Comparison of ENCODE assay signal across 14 cellular contexts in genomic region chr10:75228278-75228677, GRCh38. TPM values are rescaled to one million over a fixed set of nuclear protein-coding genes. Genes with fewer than 3 reads are reported as not detected.
A peak's percentile ranks its signal among the peaks of the same experiment; 100 is the strongest.
DNase-seq lines count a peak whose midpoint lies in the region; ATAC-seq, FAIRE-seq and TF ChIP-seq lines count a peak whose summit lies in the region.
"Had no signal": no experiment of that assay in that cellular context is flagged by ENCODE, and none has a peak within 500 bp of the region (broad histone marks: within the 10 kb centered on the region; RNA-seq: fewer than 3 reads in every experiment).

No MANE protein-coding gene starts in this region.

- H3K23me2 ChIP-seq in H1 (ENCODE audit: low read depth, low read length), result no peaks in the 10 kb centered on the region

- H2AFZ ChIP-seq in H1 (ENCODE audit: low read length), result no peak overlapping the region

- H3K36me3 Mint-ChIP-seq in CD4-positive, alpha-beta memory T cell, result peaks cover 38 to 79% of the 10 kb centered on the region in 2 donors
- peaks cover 4% of the 10 kb centered on the region for H3K36me3 Mint-ChIP-seq in IgD-negative memory B cell

- peak overlapping the region; percentile 63 to 93 (median 85) for H3K27ac Mint-ChIP-seq in CD4-positive, alpha-beta memory T cell
- H3K27ac Mint-ChIP-seq in IgD-negative memory B cell, result peak overlapping the region; percentile 43 to 90 (median 61)

- TF ChIP-seq CTCF in H1 (IDR thresholded peaks at IDR 0.05; ENCODE audit: control extremely low read depth in 1 of 3, insufficient read depth in 1 of 3, low read depth in 1 of 3, low read length in 3 of 3) (no peak), psoas muscle (IDR thresholded peaks at IDR 0.05) (no peak)

- peaks cover 33 to 67% (median 46%) of the 10 kb centered on the region in 4 donors for H3K4me1 Mint-ChIP-seq in CD4-positive, alpha-beta memory T cell
- peaks cover 26 to 38% (median 26%) of the 10 kb centered on the region in 3 donors for H3K4me1 Mint-ChIP-seq in IgD-negative memory B cell

- H3K4me3 ChIP-seq in CD4-positive, alpha-beta memory T cell (ENCODE audit: low read length in 2 of 2), result no peak overlapping the region
- H3K4me3 ChIP-seq in H1 (ENCODE audit: extremely low read depth in 1 of 4, insufficient read depth in 2 of 4, low read depth in 3 of 4, low read length in 4 of 4) (no peak overlapping the region), psoas muscle (peak overlapping the region; percentile 19)

- no peak for TF ChIP-seq EP300 in H1 (IDR thresholded peaks at IDR 0.05; ENCODE audit: borderline replicate concordance in 1 of 2, low read depth in 2 of 2, low read length in 2 of 2)

- FAIRE-seq in H1 (lab: Jason Lieb, UNC), result no peak
- FAIRE-seq: H54, islet of Langerhans had no signal

- peak in 1 of 5 donors; percentile 27 for DNase-seq in CD4-positive, alpha-beta memory T cell
- DNase-seq in H1 (ENCODE audit: low read depth in 1 of 2, low spot score in 2 of 2), result no peak
- no peak for DNase-seq in psoas muscle
- no peak for DNase-seq in NCI-H2107 (lab: John Stamatoyannopoulos, UW)
- no peak for DNase-seq in NCI-H510A treated with DMSO at 0.1 percent for 48 hours (lab: John Stamatoyannopoulos, UW)
- DNase-seq in iPS-NIHi7 (ENCODE audit: extremely low spot score), result no peak
- DNase-seq: activated T-cell treated with anti-CD3 and anti-CD28 coated beads, Interleukin-2, amount 50 U/mL, for 4 hours; Kasumi-1; NCI-H2171 had no signal

- no peak overlapping the region for H2BK12ac ChIP-seq in H1 (ENCODE audit: low read depth, low read length)

- no peak overlapping the region for H2BK20ac ChIP-seq in H1 (ENCODE audit: low read length)

- H3K23ac ChIP-seq in H1 (ENCODE audit: insufficient read length), result no peak overlapping the region

- no peak overlapping the region for H4K8ac ChIP-seq in H1 (ENCODE audit: extremely low read depth, insufficient read depth, low read length)

- no peak overlapping the region for H3K18ac ChIP-seq in H1 (ENCODE audit: extremely low read depth, low read length)

- peak overlapping the region; percentile 5 for H3K27ac ChIP-seq in CD4-positive, alpha-beta memory T cell (ENCODE audit: low read depth, low read length)
- H3K27ac ChIP-seq in H1 (ENCODE audit: low read depth, low read length) (no peak overlapping the region), psoas muscle (peak overlapping the region; percentile 91)
- H3K27ac ChIP-seq: neutrophil had no signal

- no peak overlapping the region for H3K4me3 Mint-ChIP-seq in CD4-positive, alpha-beta memory T cell
- H3K4me3 Mint-ChIP-seq in IgD-negative memory B cell, result no peak overlapping the region
- H3K4me3 Mint-ChIP-seq: activated T-cell treated with anti-CD3 and anti-CD28 coated beads, Interleukin-2, amount 50 U/mL, for 4 hours had no signal

- no peak overlapping the region for H3K14ac ChIP-seq in H1 (ENCODE audit: insufficient read length)

- H3K4me2 ChIP-seq in H1 (ENCODE audit: insufficient read depth in 1 of 2, low read depth in 2 of 2, low read length in 2 of 2), result no peak overlapping the region

- no peak overlapping the region for H2BK15ac ChIP-seq in H1 (ENCODE audit: low read length)

- TF ChIP-seq RAD21 in H1 (IDR thresholded peaks at IDR 0.05 in 1 of 2, conservative IDR thresholded peaks at IDR 0.05 in 1 of 2; ENCODE audit: low read depth in 2 of 2, low read length in 2 of 2), result no peak

- no peak overlapping the region for H3K56ac ChIP-seq in H1 (replicated peaks; ENCODE audit: insufficient read length, low read depth, low read length)

- H4K20me1 ChIP-seq in H1 (replicated peaks in 1 of 2; ENCODE audit: control insufficient read depth in 1 of 2, insufficient read depth in 2 of 2, low read length in 2 of 2), result peaks cover 3 to 12% of the 10 kb centered on the region in 2 experiments

- no peak overlapping the region for H3K4ac ChIP-seq in H1 (replicated peaks; ENCODE audit: insufficient read length, low read depth, low read length)

- CTCF ChIA-PET in CD4-positive, alpha-beta memory T cell (lab: Charles Lee; ENCODE audit: partially characterized antibody), result interaction anchor here (0.9 to 17.8 kb wide), 5 partner anchors 8 to 41 kb away, joined by 3 to 399 read pairs (median 13); partner anchors contain the start of genes COMTD1 and VDAC2
- CTCF ChIA-PET in H1 (lab: Charles Lee; ENCODE audit: partially characterized antibody), result interaction anchor here (0.6 to 18.9 kb wide), 10 partner anchors 10 to 998 kb away, joined by 3 to 209 read pairs (median 4); partner anchors contain the start of gene VDAC2

- H2BK5ac ChIP-seq in H1 (ENCODE audit: low read depth, low read length), result peak overlapping the region; percentile 82; the same call in 1 of the 2 replicates

- no peak overlapping the region for H4K91ac ChIP-seq in H1 (replicated peaks; ENCODE audit: insufficient read length, low read length)

- POLR2A ChIA-PET in CD4-positive, alpha-beta memory T cell (lab: Charles Lee; ENCODE audit: partially characterized antibody), result interaction anchor here (15.2 kb wide), 1 partner anchor 16 kb away, joined by 284 read pairs; the partner anchor contains the start of gene VDAC2
- POLR2A ChIA-PET in H1 (lab: Charles Lee; ENCODE audit: partially characterized antibody), result interaction anchor here (1.9 to 27.6 kb wide), 3 partner anchors 8 to 33 kb away, joined by 5 to 801 read pairs (median 79); partner anchors contain the start of gene VDAC2

- ATAC-seq in psoas muscle (no peak), esophagus mucosa (no peak)
- ATAC-seq: activated T-cell treated with anti-CD3 and anti-CD28 coated beads, Interleukin-2, amount 50 U/mL, for 4 hours had no signal

- no peaks in the 10 kb centered on the region for H3K27me3 Mint-ChIP-seq in CD4-positive, alpha-beta memory T cell
- no peaks in the 10 kb centered on the region for H3K27me3 Mint-ChIP-seq in IgD-negative memory B cell

- no peak overlapping the region for H3K9ac ChIP-seq in H1 (replicated peaks in 1 of 4; ENCODE audit: extremely low read depth in 1 of 4, low read depth in 3 of 4, low read length in 3 of 4)

- H3K9me3 Mint-ChIP-seq in CD4-positive, alpha-beta memory T cell, result no peaks in the 10 kb centered on the region
- H3K9me3 Mint-ChIP-seq in IgD-negative memory B cell, result no peaks in the 10 kb centered on the region
- H3K9me3 Mint-ChIP-seq: activated T-cell treated with anti-CD3 and anti-CD28 coated beads, Interleukin-2, amount 50 U/mL, for 4 hours had no signal

- intact Hi-C loops in CD4-positive, alpha-beta memory T cell (cut with micrococcal nuclease), result no loop called here
- intact Hi-C loops in psoas muscle (cut with DNase I), result no loop called here

- H4K5ac ChIP-seq in H1 (ENCODE audit: insufficient read length, low read depth, low read length), result no peak overlapping the region

- H3K79me1 ChIP-seq in H1 (ENCODE audit: low read depth, low read length), result peaks cover 4% of the 10 kb centered on the region; the same call in 1 of the 2 replicates

- H2AK5ac ChIP-seq in H1 (ENCODE audit: low read depth, low read length), result no peak overlapping the region

- no peak overlapping the region for H2BK120ac ChIP-seq in H1 (replicated peaks; ENCODE audit: low read depth, low read length)

- peaks cover 47% of the 10 kb centered on the region for H3K4me1 ChIP-seq in CD4-positive, alpha-beta memory T cell (ENCODE audit: insufficient read depth, low read length)
- H3K4me1 ChIP-seq in H1 (replicated peaks in 1 of 4; ENCODE audit: control insufficient read depth in 3 of 4, insufficient read depth in 4 of 4, low read length in 3 of 4), result peaks cover 14 to 34% (median 31%) of the 10 kb centered on the region in 4 experiments
- H3K4me1 ChIP-seq in psoas muscle, result peaks cover 70% of the 10 kb centered on the region

- H3K27me3 ChIP-seq in CD4-positive, alpha-beta memory T cell (ENCODE audit: insufficient read depth, low read length), result no peaks in the 10 kb centered on the region
- no peaks in the 10 kb centered on the region for H3K27me3 ChIP-seq in H1 (replicated peaks in 1 of 4; ENCODE audit: control insufficient read depth in 3 of 4, extremely low read depth in 1 of 4, insufficient read depth in 3 of 4, low read length in 3 of 4)
- no peaks in the 10 kb centered on the region for H3K27me3 ChIP-seq in psoas muscle (ENCODE audit: insufficient read depth in 3 of 3, low read length in 2 of 3)
- H3K27me3 ChIP-seq: neutrophil had no signal

- peaks cover 24% of the 10 kb centered on the region for H3K36me3 ChIP-seq in CD4-positive, alpha-beta memory T cell (ENCODE audit: insufficient read depth, low read length)
- H3K36me3 ChIP-seq in H1 (ENCODE audit: control insufficient read depth in 2 of 4, insufficient read depth in 4 of 4, low read length in 3 of 4) (peaks cover 18 to 71% (median 28%) of the 10 kb centered on the region in 4 experiments), psoas muscle (ENCODE audit: insufficient read depth in 1 of 2, low read depth in 1 of 2) (peaks cover 19 to 77% of the 10 kb centered on the region in 2 donors)

- H3K79me2 ChIP-seq in H1 (ENCODE audit: control insufficient read depth in 1 of 2, insufficient read depth in 2 of 2, low read length in 2 of 2), result peaks cover 6 to 59% of the 10 kb centered on the region in 2 experiments

- no peak for TF ChIP-seq POLR2A in H1 (IDR thresholded peaks at IDR 0.05; ENCODE audit: control extremely low read depth in 1 of 2, low read depth in 2 of 2, low read length in 2 of 2)

- H3K9me3 ChIP-seq in CD4-positive, alpha-beta memory T cell (ENCODE audit: control insufficient read depth in 1 of 2, low read length in 2 of 2), result no peaks in the 10 kb centered on the region
- no peaks in the 10 kb centered on the region for H3K9me3 ChIP-seq in H1 (ENCODE audit: insufficient read depth in 2 of 2, low read depth in 1 of 2, low read length in 1 of 2)
- H3K9me3 ChIP-seq in psoas muscle, result no peaks in the 10 kb centered on the region
- H3K9me3 ChIP-seq: neutrophil had no signal

- 93% methylated on average over 3 of the region's 3 CpGs; no CpG with 5 or more reads in 1 of the 2 experiments for WGBS in H1 (ENCODE audit: extremely low coverage in 1 of 2, insufficient coverage in 1 of 2, insufficient read length in 1 of 2, insufficient replicate concordance in 2 of 2, low coverage in 1 of 2, low lambda C conversion rate in 2 of 2, missing lambda C conversion rate in 1 of 2), 2 experiments
- 78 to 88% (median 84%) methylated on average over 3 of the region's 3 CpGs for WGBS in psoas muscle, 3 donors

RNA-seq across cellular contexts. Expression of gene COMTD1, which starts 7.5 kb away (rescaled TPM):
- total RNA-seq in CD4-positive, alpha-beta memory T cell, result 10 to 100 TPM; 12.7 to 15.4 TPM
- 10 to 100 TPM; 22.3 TPM for polyA plus RNA-seq in CD4-positive, alpha-beta memory T cell
- 8.5 TPM for polyA plus RNA-seq in IgD-negative memory B cell
- total RNA-seq in H1 (2021; fragmentation: NEBNext Ultra II Directional; extraction: Animal tissue kit (Norgen Biotek cat#: 25700)), result 31.9 and 32.5 TPM in 2 replicates
- 42.4 and 59.4 TPM in 2 replicates for polyA plus RNA-seq in H1 (2011; rRNA removed)
- 39.1 TPM for polyA plus RNA-seq in H1 (2011; cell fraction: cytosol; rRNA removed)
- 70.0 TPM for polyA plus RNA-seq in H1 (2011; cell fraction: nucleus; rRNA removed)
- polyA plus RNA-seq in H1 (2012, experiment 1 of 2), result 26.0 to 34.8 TPM (median 30.2 TPM) in 4 replicates
- 26.7 TPM for polyA plus RNA-seq in H1 (2012, experiment 2 of 2)
- 46.2 TPM for polyA plus RNA-seq in H1 (2013, experiment 1 of 2)
- polyA plus RNA-seq in H1 (2013, experiment 2 of 2), result 41.3 TPM
- polyA minus RNA-seq in H1 (2011; rRNA and poly(A)+ RNA removed), result 2.0 and 2.8 TPM in 2 replicates
- polyA minus RNA-seq in H1 (2011; cell fraction: cytosol; rRNA and poly(A)+ RNA removed), result 12.6 TPM
- 10.9 TPM for polyA minus RNA-seq in H1 (2011; cell fraction: nucleus; rRNA and poly(A)+ RNA removed)
- total RNA-seq in psoas muscle, result 10 to 100 TPM; 15.2 to 38.8 (median 21.2) TPM
- 10 to 100 TPM in 2 of 3 donors, 1 to 10 TPM in 1; 5.8 to 54.7 (median 49.3) TPM for polyA plus RNA-seq in psoas muscle
- 106 TPM for total RNA-seq in esophagus mucosa

RNA-seq across cellular contexts. Expression of gene VDAC2, which starts 17.7 kb away (rescaled TPM):
- 10 to 100 TPM; 76.9 to 79.0 TPM for total RNA-seq in CD4-positive, alpha-beta memory T cell
- 100 to 1,000 TPM; 149 to 192 TPM for polyA plus RNA-seq in CD4-positive, alpha-beta memory T cell
- 134 TPM for polyA plus RNA-seq in IgD-negative memory B cell
- 284 and 287 TPM in 2 replicates for total RNA-seq in H1 (2021; fragmentation: NEBNext Ultra II Directional; extraction: Animal tissue kit (Norgen Biotek cat#: 25700))
- 61.8 and 89.8 TPM in 2 replicates for polyA plus RNA-seq in H1 (2011; rRNA removed)
- 96.8 TPM for polyA plus RNA-seq in H1 (2011; cell fraction: cytosol; rRNA removed)
- polyA plus RNA-seq in H1 (2011; cell fraction: nucleus; rRNA removed), result 39.8 TPM
- 219 to 342 TPM (median 230 TPM) in 4 replicates for polyA plus RNA-seq in H1 (2012, experiment 1 of 2)
- polyA plus RNA-seq in H1 (2012, experiment 2 of 2), result 112 TPM
- 194 TPM for polyA plus RNA-seq in H1 (2013, experiment 1 of 2)
- polyA plus RNA-seq in H1 (2013, experiment 2 of 2), result 189 TPM
- polyA minus RNA-seq in H1 (2011; rRNA and poly(A)+ RNA removed), result 57.0 and 61.8 TPM in 2 replicates
- polyA minus RNA-seq in H1 (2011; cell fraction: cytosol; rRNA and poly(A)+ RNA removed), result 80.7 TPM
- polyA minus RNA-seq in H1 (2011; cell fraction: nucleus; rRNA and poly(A)+ RNA removed), result 72.0 TPM
- 100 to 1,000 TPM; 314 to 546 (median 399) TPM for total RNA-seq in psoas muscle
- 100 to 1,000 TPM; 391 to 770 (median 432) TPM for polyA plus RNA-seq in psoas muscle
- total RNA-seq in esophagus mucosa, result 356 TPM
